24 cellular contexts compared by ENCODE assay signal in the genomic region with DNA sequence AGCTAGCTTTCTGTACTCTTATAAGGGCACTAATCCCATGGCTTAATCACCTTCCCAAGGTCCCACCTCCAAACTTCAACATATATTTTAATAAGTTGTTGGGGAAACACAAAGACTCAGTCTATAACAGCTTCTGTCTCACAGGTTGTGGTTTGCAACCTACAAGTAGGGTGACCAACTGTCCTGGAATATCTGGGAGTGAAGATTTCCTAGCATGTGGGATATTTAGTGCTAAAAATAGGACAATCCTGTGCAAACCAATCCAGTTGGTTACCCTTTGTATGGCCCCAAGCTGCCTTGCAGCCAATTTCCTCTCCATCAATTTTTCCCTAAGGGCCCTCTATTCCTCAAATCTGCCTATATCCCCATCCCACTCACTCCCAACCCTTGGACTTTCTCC.
"Had no signal": no experiment of that assay in that cellular context is flagged by ENCODE, and none has a peak within 500 bp of the region (broad histone marks: within the 10 kb centered on the region; RNA-seq: fewer than 3 reads in every experiment).

No MANE protein-coding gene starts in this region.

- H3K36me3 ChIP-seq: right atrium auricular region, tibial nerve, upper lobe of right lung, vagina had no signal

- H3K9me3 ChIP-seq: heart right ventricle, right atrium auricular region, sigmoid colon, testis, tibial nerve, upper lobe of right lung, vagina had no signal

- H3K9me3 Mint-ChIP-seq: endodermal cell had no signal

- H3K4me3 Mint-ChIP-seq: endodermal cell; natural killer cell; stimulated activated effector memory CD8-positive, alpha-beta T cell treated with anti-CD3 and anti-CD28 coated beads, Interleukin-12 subunit alpha, Interleukin-12 subunit beta, amount 100 ng/mL, for 72 hours had no signal

- H3K4me3 ChIP-seq: heart right ventricle, right atrium auricular region, sigmoid colon, smooth muscle cell, testis, tibial nerve, upper lobe of right lung, vagina had no signal

- ATAC-seq: heart right ventricle; left lobe of liver; natural killer cell; stimulated activated effector memory CD8-positive, alpha-beta T cell treated with anti-CD3 and anti-CD28 coated beads, Interleukin-12 subunit alpha, Interleukin-12 subunit beta, amount 100 ng/mL, for 72 hours; stimulated activated naive CD8-positive, alpha-beta T cell treated with anti-CD3 and anti-CD28 coated beads, Interleukin-15, Interleukin-2, amounts not matched to agents 100 U/mL and 50 U/mL, for 24 hours; upper lobe of right lung had no signal

- H3K27ac ChIP-seq: heart right ventricle, right atrium auricular region, sigmoid colon, testis, tibial nerve, upper lobe of right lung, vagina had no signal

- H3K4me1 Mint-ChIP-seq: endodermal cell; stimulated activated effector memory CD8-positive, alpha-beta T cell treated with anti-CD3 and anti-CD28 coated beads, Interleukin-12 subunit alpha, Interleukin-12 subunit beta, amount 100 ng/mL, for 72 hours had no signal

- H3K36me3 Mint-ChIP-seq: natural killer cell; stimulated activated effector memory CD8-positive, alpha-beta T cell treated with anti-CD3 and anti-CD28 coated beads, Interleukin-12 subunit alpha, Interleukin-12 subunit beta, amount 100 ng/mL, for 72 hours had no signal

- H3K27ac Mint-ChIP-seq: endodermal cell; natural killer cell; stimulated activated effector memory CD8-positive, alpha-beta T cell treated with anti-CD3 and anti-CD28 coated beads, Interleukin-12 subunit alpha, Interleukin-12 subunit beta, amount 100 ng/mL, for 72 hours had no signal

- H3K27me3 ChIP-seq: heart right ventricle, right atrium auricular region, sigmoid colon, testis, tibial nerve, upper lobe of right lung, vagina had no signal

- DNase-seq: dermis blood vessel endothelial cell; effector CD4-positive, alpha-beta T cell; endodermal cell; erythroblast; foreskin melanocyte; heart right ventricle; hypothalamus; kidney glomerular epithelial cell; mammary epithelial cell; natural killer cell; occipital lobe; posterior cingulate gyrus; sigmoid colon; stimulated activated CD4-positive, alpha-beta T cell treated with anti-CD3 and anti-CD28 coated beads, Interleukin-4, amount 100 ng/mL, for 1 hour; stimulated activated CD8-positive, alpha-beta memory T cell treated with anti-CD3 and anti-CD28 coated beads, Interleukin-4, amount 100 ng/mL, for 48 hours; stimulated activated naive CD8-positive, alpha-beta T cell treated with anti-CD3 and anti-CD28 coated beads, Interleukin-15, Interleukin-2, amounts not matched to agents 100 U/mL and 50 U/mL, for 24 hours; testis; upper lobe of right lung had no signal

- H3K4me1 ChIP-seq: right atrium auricular region, sigmoid colon, upper lobe of right lung, vagina had no signal
